Comparison of ENCODE assay signal across 8 cellular contexts in the genomic region with DNA sequence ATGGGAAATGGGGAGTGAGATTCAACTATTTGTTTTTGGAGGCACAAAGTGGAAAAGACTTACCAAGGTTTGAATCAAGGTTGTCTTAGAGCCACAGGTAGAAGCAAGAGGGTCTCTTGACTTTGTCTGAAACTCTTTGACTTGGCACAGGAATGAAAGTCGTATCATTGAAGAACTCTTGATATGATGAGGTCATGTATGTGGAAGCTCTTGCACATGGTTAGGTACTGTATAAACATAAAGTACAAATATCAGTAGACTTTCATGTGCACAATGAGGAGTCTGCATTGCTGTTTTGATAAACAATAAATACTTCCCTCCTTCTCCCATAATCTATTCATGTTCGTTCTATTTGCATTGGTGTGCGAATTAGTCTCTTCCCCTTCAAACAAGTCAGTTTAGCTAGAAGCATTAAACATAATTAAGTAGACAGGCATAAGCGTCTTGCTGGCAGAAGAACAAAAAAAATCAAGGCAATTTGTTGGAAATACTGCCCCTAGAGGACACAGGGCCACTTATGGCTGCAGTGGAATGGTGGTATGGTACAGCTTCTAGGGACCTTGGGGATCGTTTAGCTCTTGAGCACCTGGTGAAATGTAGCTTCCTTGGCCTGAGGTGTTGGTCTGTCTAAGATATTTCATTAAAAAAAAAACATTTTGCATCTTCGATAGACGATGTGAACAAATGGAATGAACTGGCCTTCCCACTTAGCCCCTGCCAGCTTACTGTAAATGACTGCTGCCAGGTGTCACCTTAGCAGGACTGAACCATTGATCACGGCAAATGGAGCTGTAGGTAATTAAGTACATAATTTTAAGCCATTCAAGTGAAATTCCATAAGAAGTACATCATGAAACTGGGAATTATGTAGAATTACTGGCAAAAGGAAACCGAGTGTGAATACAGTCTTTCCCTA.
A peak's percentile ranks its signal among the peaks of the same experiment; 100 is the strongest.
DNase-seq lines count a peak whose midpoint lies in the region; ATAC-seq and TF ChIP-seq lines count a peak whose summit lies in the region.

No MANE protein-coding gene starts in this region.

- H3K4me3 ChIP-seq in CD4-positive, alpha-beta memory T cell (ENCODE audit: low read length in 2 of 2) = no peak overlapping the region

- ATAC-seq in WTC11 (peak; percentile 69), memory B cell (ENCODE audit: low read depth) (peak; percentile 27), GM21447 (IDR thresholded peaks at IDR 0.05; ENCODE audit: unreplicated experiment) (no peak)

- H3K27ac Mint-ChIP-seq in WTC11 = no peak overlapping the region
- H3K27ac Mint-ChIP-seq in memory B cell = no peak overlapping the region
- no peak overlapping the region for H3K27ac Mint-ChIP-seq in CD4-positive, alpha-beta memory T cell

- POLR2A ChIA-PET in WTC11 (lab: Charles Lee) = no interaction called here
- POLR2A ChIA-PET in CD4-positive, alpha-beta memory T cell (lab: Charles Lee; ENCODE audit: partially characterized antibody) = no interaction called here

- DNase-seq in NCI-H1092 treated with DMSO at 0.1 percent for 48 hours (lab: John Stamatoyannopoulos, UW) (peak; percentile 20), NCI-H1092 (lab: John Stamatoyannopoulos, UW) (no peak), NAMALWA (ENCODE audit: low spot score) (peak; percentile 63), WTC11 (ENCODE audit: low spot score) (no peak), memory B cell (ENCODE audit: low spot score in 2 of 2) (no peak), amygdala (lab: John Stamatoyannopoulos, UW) (no peak)
- DNase-seq in CD4-positive, alpha-beta memory T cell = no peak

- H3K9me3 ChIP-seq in CD4-positive, alpha-beta memory T cell (ENCODE audit: control insufficient read depth in 1 of 2, low read length in 2 of 2) = no peaks in the 10 kb centered on the region

- H3K27me3 ChIP-seq in CD4-positive, alpha-beta memory T cell (ENCODE audit: insufficient read depth, low read length) = no peaks in the 10 kb centered on the region

- H3K27ac ChIP-seq in CD4-positive, alpha-beta memory T cell (ENCODE audit: low read depth, low read length) = no peak overlapping the region

- H3K4me1 ChIP-seq in CD4-positive, alpha-beta memory T cell (ENCODE audit: insufficient read depth, low read length) = no peaks in the 10 kb centered on the region

- no peaks in the 10 kb centered on the region for H3K9me3 Mint-ChIP-seq in WTC11
- no peaks in the 10 kb centered on the region for H3K9me3 Mint-ChIP-seq in memory B cell
- H3K9me3 Mint-ChIP-seq in CD4-positive, alpha-beta memory T cell = no peaks in the 10 kb centered on the region

- TF ChIP-seq CTCF in WTC11 (IDR thresholded peaks at IDR 0.05) = peak; percentile 36; the same call in 1 of the 2 replicates

- no peaks in the 10 kb centered on the region for H3K36me3 ChIP-seq in CD4-positive, alpha-beta memory T cell (ENCODE audit: insufficient read depth, low read length)

- H3K4me1 Mint-ChIP-seq in WTC11 = no peaks in the 10 kb centered on the region
- peaks cover 13% of the 10 kb centered on the region for H3K4me1 Mint-ChIP-seq in memory B cell
- no peaks in the 10 kb centered on the region for H3K4me1 Mint-ChIP-seq in CD4-positive, alpha-beta memory T cell

- H3K4me3 Mint-ChIP-seq in WTC11 (no peak overlapping the region), memory B cell (no peak overlapping the region)
- no peak overlapping the region for H3K4me3 Mint-ChIP-seq in CD4-positive, alpha-beta memory T cell

- CTCF ChIA-PET in WTC11 (lab: Charles Lee) = interaction anchor here (0.6 to 3.1 kb wide), 33 partner anchors 8 to 428 kb away, joined by 3 to 24 read pairs (median 4); a partner anchor contains a TSS
- CTCF ChIA-PET in CD4-positive, alpha-beta memory T cell (lab: Charles Lee; ENCODE audit: partially characterized antibody) = interaction anchor here (1.0 to 1.6 kb wide), 5 partner anchors 12 to 466 kb away, joined by 3 to 5 read pairs (median 3); no protein-coding TSS in a partner anchor

- no peaks in the 10 kb centered on the region for H3K27me3 Mint-ChIP-seq in WTC11 (ENCODE audit: low read depth)
- no peaks in the 10 kb centered on the region for H3K27me3 Mint-ChIP-seq in memory B cell
- peaks cover 9 to 11% of the 10 kb centered on the region in 2 donors for H3K27me3 Mint-ChIP-seq in CD4-positive, alpha-beta memory T cell

- H3K36me3 Mint-ChIP-seq in WTC11 = no peaks in the 10 kb centered on the region
- H3K36me3 Mint-ChIP-seq in memory B cell = no peaks in the 10 kb centered on the region
- no peaks in the 10 kb centered on the region for H3K36me3 Mint-ChIP-seq in CD4-positive, alpha-beta memory T cell

- intact Hi-C loops in CD4-positive, alpha-beta memory T cell (cut with micrococcal nuclease) = no loop called here

TF ChIP-seq in WTC11, 78 proteins besides CTCF, POLR2A, EP300 and RAD21:
- TF ChIP-seq, protein P1, sequence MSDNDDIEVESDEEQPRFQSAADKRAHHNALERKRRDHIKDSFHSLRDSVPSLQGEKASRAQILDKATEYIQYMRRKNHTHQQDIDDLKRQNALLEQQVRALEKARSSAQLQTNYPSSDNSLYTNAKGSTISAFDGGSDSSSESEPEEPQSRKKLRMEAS (CRISPR knock-in tag; IDR thresholded peaks at IDR 0.05) = no peak
- no peak for TF ChIP-seq ZNF416 (CRISPR knock-in tag; IDR thresholded peaks at IDR 0.05)
- TF ChIP-seq ZNF219 (CRISPR knock-in tag; IDR thresholded peaks at IDR 0.05; ENCODE audit: borderline replicate concordance) = no peak
- TF ChIP-seq NFE2L1 (CRISPR knock-in tag; IDR thresholded peaks at IDR 0.05) = no peak
- TF ChIP-seq, protein P2, sequence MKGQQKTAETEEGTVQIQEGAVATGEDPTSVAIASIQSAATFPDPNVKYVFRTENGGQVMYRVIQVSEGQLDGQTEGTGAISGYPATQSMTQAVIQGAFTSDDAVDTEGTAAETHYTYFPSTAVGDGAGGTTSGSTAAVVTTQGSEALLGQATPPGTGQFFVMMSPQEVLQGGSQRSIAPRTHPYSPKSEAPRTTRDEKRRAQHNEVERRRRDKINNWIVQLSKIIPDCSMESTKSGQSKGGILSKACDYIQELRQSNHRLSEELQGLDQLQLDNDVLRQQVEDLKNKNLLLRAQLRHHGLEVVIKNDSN (CRISPR knock-in tag; IDR thresholded peaks at IDR 0.05) = no peak
- no peak for TF ChIP-seq ZNF423 (CRISPR knock-in tag; IDR thresholded peaks at IDR 0.05)

Comparison
In these comparisons a context has a peak if more than half of its experiments do, and no peak if none do; other contexts are left out.
1. DNase-seq: peak in NCI-H1092 treated with DMSO at 0.1 percent for 48 hours (single experiment) and NAMALWA (single experiment); none in NCI-H1092 (single experiment), WTC11 (single experiment), memory B cell (0 of 2), amygdala (0 of 56) and CD4-positive, alpha-beta memory T cell (0 of 5).